13 cellular contexts compared by ENCODE assay signal in genomic region chr2:55019547-55020258, GRCh38. TPM values are rescaled to one million over a fixed set of nuclear protein-coding genes. Genes with fewer than 3 reads are reported as not detected.
DNase-seq lines count a peak whose midpoint lies in the region; ATAC-seq, FAIRE-seq and TF ChIP-seq lines count a peak whose summit lies in the region.
"Had no signal": no experiment of that assay in that cellular context is flagged by ENCODE, and none has a peak within 500 bp of the region (broad histone marks: within the 10 kb centered on the region; RNA-seq: fewer than 3 reads in every experiment).

No MANE protein-coding gene starts in this region.

- WGBS in mesodermal cell (ENCODE audit: insufficient coverage in 2 of 2), 2 experiments = 43% methylated on average over 1 of the region's 5 CpGs; no CpG with 5 or more reads in 1 of the 2 experiments

- peaks cover 98% of the 10 kb centered on the region for H4K20me1 ChIP-seq in astrocyte (ENCODE audit: insufficient read depth, low read length)

- no peak for TF ChIP-seq CTCF in CD8-positive, alpha-beta T cell (IDR thresholded peaks at IDR 0.05)
- TF ChIP-seq CTCF in astrocyte (IDR thresholded peaks at IDR 0.05; ENCODE audit: insufficient read depth, low read depth, low read length) = no peak
- TF ChIP-seq CTCF in GM13976 (IDR thresholded peaks at IDR 0.05; ENCODE audit: borderline replicate concordance, control extremely low read depth, extremely low read depth, insufficient read depth, missing control alignments) = no peak

- no peak for FAIRE-seq in astrocyte (lab: Jason Lieb, UNC)
- FAIRE-seq: HepG2 had no signal

- POLR2A ChIA-PET in CD8-positive, alpha-beta T cell (lab: Charles Lee) = no interaction called here

- in situ Hi-C loops in GM13976 (cut with MboI; ENCODE audit: low sequenced_read_pairs, unreplicated experiment) = loop anchor here (10.0 kb wide), 1 partner anchor 145 kb away; no protein-coding TSS in a partner anchor

- H3K9ac ChIP-seq in astrocyte (ENCODE audit: low read length) = no peak overlapping the region

- H3K4me1 ChIP-seq in CD8-positive, alpha-beta T cell (ENCODE audit: insufficient read depth, low read length) = peaks cover 18% of the 10 kb centered on the region
- peaks cover 22% of the 10 kb centered on the region for H3K4me1 ChIP-seq in astrocyte (ENCODE audit: insufficient read depth, low read length)
- H3K4me1 ChIP-seq in mesodermal cell (ENCODE audit: control insufficient read depth, insufficient read depth, low read length, poor library complexity, severe bottlenecking) = peaks cover 14% of the 10 kb centered on the region

- no peak for DNase-seq in CD8-positive, alpha-beta T cell
- DNase-seq in Kasumi-1 (lab: John Stamatoyannopoulos, UW) (peak; percentile 88 to 93), astrocyte (ENCODE audit: low read depth) (no peak), GM13976 (ENCODE audit: low spot score) (no peak), NCI-H446 (lab: John Stamatoyannopoulos, UW) (no peak), COLO668 (lab: John Stamatoyannopoulos, UW; ENCODE audit: unreplicated experiment) (no peak)
- DNase-seq: activated CD4-positive, alpha-beta T cell treated with anti-CD3 and anti-CD28 coated beads, Interleukin-2, amount 50 U/mL, for 48 hours; activated naive CD4-positive, alpha-beta T cell; NCI-H2081 treated with DMSO at 0.1 percent for 48 hours; SHP77 treated with DMSO at 0.1 percent for 48 hours had no signal

- peak overlapping the region; percentile 12 for H3K27ac Mint-ChIP-seq in CD8-positive, alpha-beta T cell
- H3K27ac Mint-ChIP-seq in astrocyte (ENCODE audit: unreplicated experiment) = peak overlapping the region; percentile 24

- no peaks in the 10 kb centered on the region for H3K9me3 ChIP-seq in CD8-positive, alpha-beta T cell (ENCODE audit: low read length)
- H3K9me3 ChIP-seq in astrocyte (ENCODE audit: insufficient read depth, low read depth, low read length) (no peaks in the 10 kb centered on the region), mesodermal cell (ENCODE audit: control insufficient read depth, low read length) (no peaks in the 10 kb centered on the region)

- intact Hi-C loops in CD8-positive, alpha-beta T cell (cut with DNase I, micrococcal nuclease) = loop anchor here (2.0 to 10.0 kb wide), 5 partner anchors 13 to 413 kb away; partner anchors contain the start of gene EML6 (in 1 of the 2)

- peaks cover 100% of the 10 kb centered on the region for H3K79me2 ChIP-seq in astrocyte (ENCODE audit: insufficient read depth, low read length)

- peaks cover 3% of the 10 kb centered on the region for H3K9me3 Mint-ChIP-seq in CD8-positive, alpha-beta T cell
- no peaks in the 10 kb centered on the region for H3K9me3 Mint-ChIP-seq in astrocyte (ENCODE audit: unreplicated experiment)

- no peak overlapping the region for H3K4me3 ChIP-seq in CD8-positive, alpha-beta T cell (ENCODE audit: low read depth, low read length)
- H3K4me3 ChIP-seq in astrocyte (ENCODE audit: insufficient read depth, low read depth, low read length) (no peak overlapping the region), mesodermal cell (ENCODE audit: extremely low read depth, insufficient read depth, low read length, poor library complexity, severe bottlenecking) (no peak overlapping the region)

- no peaks in the 10 kb centered on the region for H3K27me3 ChIP-seq in CD8-positive, alpha-beta T cell (ENCODE audit: insufficient read depth, low read length)
- no peaks in the 10 kb centered on the region for H3K27me3 ChIP-seq in astrocyte (ENCODE audit: insufficient read depth, low read length)

- no peak overlapping the region for H3K4me2 ChIP-seq in astrocyte (ENCODE audit: low read length)

- H3K36me3 ChIP-seq in CD8-positive, alpha-beta T cell (ENCODE audit: insufficient read depth, low read length) = no peaks in the 10 kb centered on the region
- H3K36me3 ChIP-seq in astrocyte (ENCODE audit: insufficient read depth, low read length) (peaks cover under 1% of the 10 kb centered on the region), mesodermal cell (ENCODE audit: control insufficient read depth, insufficient read depth, low read length) (peaks cover 20% of the 10 kb centered on the region)

- CTCF ChIA-PET in CD8-positive, alpha-beta T cell (lab: Charles Lee) = interaction anchor here (0.7 to 2.4 kb wide), 5 partner anchors 35 to 158 kb away, joined by 3 to 7 read pairs (median 3); no protein-coding TSS in a partner anchor

- no peak overlapping the region for H3K4me3 Mint-ChIP-seq in CD8-positive, alpha-beta T cell
- H3K4me3 Mint-ChIP-seq in astrocyte (ENCODE audit: unreplicated experiment) = peak overlapping the region; percentile 51

- no peak overlapping the region for H3K27ac ChIP-seq in CD8-positive, alpha-beta T cell (ENCODE audit: low read depth, low read length)
- no peak overlapping the region for H3K27ac ChIP-seq in astrocyte (ENCODE audit: low read depth, low read length)
- H3K27ac ChIP-seq in mesodermal cell (ENCODE audit: low read depth, low read length, severe bottlenecking) = peak overlapping the region; percentile 19

- no peak overlapping the region for H2AFZ ChIP-seq in astrocyte (ENCODE audit: low read depth, low read length)

- H3K27me3 Mint-ChIP-seq in CD8-positive, alpha-beta T cell (ENCODE audit: low read depth) = no peaks in the 10 kb centered on the region
- no peaks in the 10 kb centered on the region for H3K27me3 Mint-ChIP-seq in astrocyte (ENCODE audit: low read depth, unreplicated experiment)

- ATAC-seq in CD8-positive, alpha-beta T cell = no peak
- no peak for ATAC-seq in HG03097 (IDR thresholded peaks at IDR 0.05; ENCODE audit: low FRiP score, unreplicated experiment)
- ATAC-seq: HepG2 had no signal

- H3K36me3 Mint-ChIP-seq in CD8-positive, alpha-beta T cell = peaks cover 16% of the 10 kb centered on the region
- H3K36me3 Mint-ChIP-seq in astrocyte (ENCODE audit: low read depth, unreplicated experiment) = peaks cover 2% of the 10 kb centered on the region

- H3K4me1 Mint-ChIP-seq in CD8-positive, alpha-beta T cell (ENCODE audit: low read depth) = peaks cover 24% of the 10 kb centered on the region
- H3K4me1 Mint-ChIP-seq in astrocyte (ENCODE audit: low read depth, unreplicated experiment) = peaks cover 46% of the 10 kb centered on the region

RNA-seq across cellular contexts. Expression of gene RTN4, which starts 30.5 kb away (rescaled TPM):
- 10 to 100 TPM; 79.7 to 81.7 TPM for total RNA-seq in CD8-positive, alpha-beta T cell
- total RNA-seq in astrocyte = 509 and 541 TPM in 2 replicates
- 304 TPM for polyA plus RNA-seq in mesodermal cell (2013, experiment 1 of 2)
- polyA plus RNA-seq in mesodermal cell (2013, experiment 2 of 2) = 314 TPM

Comparison
In these comparisons a context has a peak if more than half of its experiments do, and no peak if none do; other contexts are left out.
1. DNase-seq: peak in Kasumi-1 (2 of 2); none in CD8-positive, alpha-beta T cell (0 of 7), astrocyte (single experiment), GM13976 (single experiment), NCI-H446 (0 of 2) and COLO668 (single experiment).